In genomic region chr1:233652536-233652935, GRCh38 we compare ENCODE assay signal across 22 cellular contexts. TPM values are rescaled to one million over a fixed set of nuclear protein-coding genes. Genes with fewer than 3 reads are reported as not detected.
DNase-seq lines count a peak whose midpoint lies in the region; ATAC-seq, FAIRE-seq and TF ChIP-seq lines count a peak whose summit lies in the region.
"Had no signal": no experiment of that assay in that cellular context is flagged by ENCODE, and none has a peak within 500 bp of the region (broad histone marks: within the 10 kb centered on the region; RNA-seq: fewer than 3 reads in every experiment).

No MANE protein-coding gene starts in this region.

- H3K27ac ChIP-seq in A549 (no peak overlapping the region), K562 (ENCODE audit: extremely low read depth, low read depth, low read length) (no peak overlapping the region), dorsolateral prefrontal cortex (peak overlapping the region in 39 of 59 donors; percentile 0 to 91 (median 41)), mesendoderm (ENCODE audit: low read depth, low read length) (no peak overlapping the region), heart right ventricle (no peak overlapping the region), esophagus squamous epithelium (no peak overlapping the region)
- H3K27ac ChIP-seq: 22Rv1, GM23248 had no signal

- no peak overlapping the region for H2BK5ac ChIP-seq in mesendoderm (ENCODE audit: low read length)

- WGBS in A549 (ENCODE audit: missing lambda C conversion rate), result 96% methylated on average over 2 of the region's 2 CpGs
- WGBS in K562 (ENCODE audit: insufficient coverage, low coverage, missing lambda C conversion rate), result 43% methylated on average over 2 of the region's 2 CpGs
- WGBS in mesendoderm (ENCODE audit: extremely low coverage, insufficient coverage, low lambda C conversion rate), result no CpG with 5 or more reads among the region's 2 CpGs
- WGBS in heart right ventricle, 2 donors, result 83 to 93% methylated on average over 2 of the region's 2 CpGs
- 85 to 87% methylated on average over 2 of the region's 2 CpGs for WGBS in esophagus squamous epithelium, 2 donors

- FAIRE-seq in A549 (lab: Jason Lieb, UNC) (no peak), K562 (lab: Jason Lieb, UNC) (no peak)
- FAIRE-seq: A204.1, G401.6, GM12892 had no signal

- intact Hi-C loops in K562 (cut with micrococcal nuclease), result no loop called here
- intact Hi-C loops in dorsolateral prefrontal cortex (cut with DNase I), result no loop called here
- intact Hi-C loops in heart right ventricle (cut with DNase I), result no loop called here
- intact Hi-C loops in esophagus squamous epithelium (cut with DNase I), result no loop called here

- CTCF ChIA-PET in A549 (lab: Yijun Ruan, JAX), result interaction anchor here (1.6 to 1.7 kb wide), 3 partner anchors 9 to 212 kb away, joined by 4 to 5 read pairs (median 4); no protein-coding TSS in a partner anchor
- CTCF ChIA-PET in K562 (lab: Yijun Ruan, JAX; ENCODE audit: low intra/inter-chr PET ratio), result no interaction called here

- TF ChIP-seq POLR2A in A549 (IDR thresholded peaks at IDR 0.05; ENCODE audit: low read length), result no peak
- no peak for TF ChIP-seq POLR2A in K562 (conservative IDR thresholded peaks at IDR 0.05)
- no peak for TF ChIP-seq POLR2A in esophagus squamous epithelium (IDR thresholded peaks at IDR 0.05)

- no peak overlapping the region for H2BK15ac ChIP-seq in mesendoderm (replicated peaks; ENCODE audit: low read depth)

- H4K5ac ChIP-seq in mesendoderm (ENCODE audit: low read length), result no peak overlapping the region

- H3K18ac ChIP-seq in mesendoderm (ENCODE audit: low read length), result no peak overlapping the region

- no peak overlapping the region for H2AK5ac ChIP-seq in mesendoderm (ENCODE audit: low read length)

- no peak overlapping the region for H3K23ac ChIP-seq in mesendoderm (ENCODE audit: low read length)

- H3K36me3 ChIP-seq in K562 (ENCODE audit: control insufficient read depth, insufficient read depth, low read length), result no peaks in the 10 kb centered on the region
- H3K36me3 ChIP-seq in mesendoderm (ENCODE audit: control insufficient read depth, insufficient read depth, low read length), result no peaks in the 10 kb centered on the region
- no peaks in the 10 kb centered on the region for H3K36me3 ChIP-seq in heart right ventricle
- no peaks in the 10 kb centered on the region for H3K36me3 ChIP-seq in esophagus squamous epithelium

- H3K9me1 ChIP-seq in K562 (ENCODE audit: control insufficient read depth, insufficient read depth, low read length), result no peaks in the 10 kb centered on the region

- no peaks in the 10 kb centered on the region for H3K27me3 ChIP-seq in K562 (ENCODE audit: control insufficient read depth in 2 of 2, insufficient read depth in 2 of 2, low read length in 2 of 2)
- H3K27me3 ChIP-seq in dorsolateral prefrontal cortex, result no peaks in the 10 kb centered on the region
- no peaks in the 10 kb centered on the region for H3K27me3 ChIP-seq in mesendoderm (ENCODE audit: insufficient read depth, low read length, poor library complexity)
- H3K27me3 ChIP-seq in heart right ventricle, result no peaks in the 10 kb centered on the region
- H3K27me3 ChIP-seq in esophagus squamous epithelium, result no peaks in the 10 kb centered on the region

- H2BK120ac ChIP-seq in mesendoderm (ENCODE audit: low read depth, low read length), result no peak overlapping the region

- H4K8ac ChIP-seq in mesendoderm (ENCODE audit: low read depth, low read length), result no peak overlapping the region

- no peak overlapping the region for H3K56ac ChIP-seq in mesendoderm (ENCODE audit: low read length)

- POLR2A ChIA-PET in A549 (lab: Yijun Ruan, JAX) (no interaction called here), K562 (lab: Yijun Ruan, JAX) (interaction anchor here (0.5 to 3.3 kb wide), 7 partner anchors 10 to 1224 kb away, joined by 3 to 22 read pairs (median 4); no protein-coding TSS in a partner anchor)

- peaks cover 36% of the 10 kb centered on the region for H3K4me1 ChIP-seq in A549
- H3K4me1 ChIP-seq in K562 (replicated peaks in 1 of 2; ENCODE audit: control insufficient read depth in 2 of 2, insufficient read depth in 2 of 2, low read length in 2 of 2), result peaks cover 24 to 48% of the 10 kb centered on the region in 2 experiments
- H3K4me1 ChIP-seq in mesendoderm (ENCODE audit: control insufficient read depth, low read depth, low read length), result peaks cover 22% of the 10 kb centered on the region
- H3K4me1 ChIP-seq in heart right ventricle, result no peaks in the 10 kb centered on the region
- peaks cover under 1 to 17% (median 4%) of the 10 kb centered on the region in 3 donors for H3K4me1 ChIP-seq in esophagus squamous epithelium

- H3K4me3 ChIP-seq in A549 (no peak overlapping the region), K562 (no peak overlapping the region), dorsolateral prefrontal cortex (no peak overlapping the region), mesendoderm (ENCODE audit: low read length) (no peak overlapping the region), heart right ventricle (no peak overlapping the region), esophagus squamous epithelium (no peak overlapping the region)
- H3K4me3 ChIP-seq: GM23248 had no signal

- no peak for TF ChIP-seq CTCF in A549 (IDR thresholded peaks at IDR 0.05)
- no peak for TF ChIP-seq CTCF in K562 (IDR thresholded peaks at IDR 0.05 in 2 of 3, conservative IDR thresholded peaks at IDR 0.05 in 1 of 3; ENCODE audit: insufficient read depth in 2 of 3, low read depth in 1 of 3, low read length in 3 of 3)
- no peak for TF ChIP-seq CTCF in dorsolateral prefrontal cortex (IDR thresholded peaks at IDR 0.05 in 54 of 56, conservative IDR thresholded peaks at IDR 0.05 in 2 of 56; ENCODE audit: low read depth in 1 of 56, partially characterized antibody in 56 of 56)
- no peak for TF ChIP-seq CTCF in heart right ventricle (IDR thresholded peaks at IDR 0.05)
- TF ChIP-seq CTCF in esophagus squamous epithelium (IDR thresholded peaks at IDR 0.05), result no peak

- H4K20me1 ChIP-seq in K562 (replicated peaks; ENCODE audit: control insufficient read depth, insufficient read depth, low read length), result no peaks in the 10 kb centered on the region

- in situ Hi-C loops in K562 (cut with MboI) (no loop called here), KBM-7 (cut with MboI; ENCODE audit: low pct_unique_long_range_greater_than_20kb, low sequenced_read_pairs) (no loop called here)

- H3K4me2 ChIP-seq in A549 (no peak overlapping the region), K562 (ENCODE audit: insufficient read depth, low read length) (no peak overlapping the region), mesendoderm (ENCODE audit: low read length) (no peak overlapping the region)

- BruUV-seq in K562 (replicated peaks; lab: Mats Ljungman, UMichigan), result no TSS peak

- H3K9ac ChIP-seq in K562 (ENCODE audit: insufficient read depth in 1 of 2, low read depth in 2 of 2, low read length in 2 of 2), result no peak overlapping the region; a peak in 1 of 4 replicates
- no peak overlapping the region for H3K9ac ChIP-seq in mesendoderm (ENCODE audit: low read length)
- H3K9ac ChIP-seq: GM23248 had no signal

- no peak overlapping the region for H3K4ac ChIP-seq in mesendoderm (ENCODE audit: low read depth, low read length)

- H3K9me3 ChIP-seq in A549 (no peaks in the 10 kb centered on the region), K562 (replicated peaks; ENCODE audit: control insufficient read depth, insufficient read depth, low read depth, low read length) (no peaks in the 10 kb centered on the region), heart right ventricle (peaks cover 0 to 7% (median 0%) of the 10 kb centered on the region in 11 donors), esophagus squamous epithelium (peaks cover 0 to 10% (median 0%) of the 10 kb centered on the region in 3 donors)

- ATAC-seq in A549, result no peak
- ATAC-seq in K562, result no peak
- no peak for ATAC-seq in heart right ventricle
- ATAC-seq: HCT116 had no signal

- no peak for DNase-seq in A549 (ENCODE audit: low read depth in 1 of 2, low spot score in 1 of 2)
- DNase-seq in K562 (ENCODE audit: extremely low read depth in 1 of 4, low spot score in 3 of 4), result no peak
- no peak for DNase-seq in dorsolateral prefrontal cortex
- peak; percentile 52 for DNase-seq in mesendoderm
- no peak for DNase-seq in heart right ventricle
- no peak for DNase-seq in Ammon's horn (ENCODE audit: low spot score)
- no peak for DNase-seq in KBM-7
- DNase-seq in esophagus squamous epithelium (lab: John Stamatoyannopoulos, UW), result no peak
- DNase-seq: ACHN; AML-193; C1 segment of cervical spinal cord; CD4-positive, alpha-beta memory T cell; COR-L47; DMS153; DND-41; GM23248; H9 had no signal

- TF ChIP-seq RAD21 in A549 (conservative IDR thresholded peaks at IDR 0.05 in 1 of 2, IDR thresholded peaks at IDR 0.05 in 1 of 2), result no peak
- TF ChIP-seq RAD21 in K562 (CRISPR knock-in tag; conservative IDR thresholded peaks at IDR 0.05 in 1 of 2, IDR thresholded peaks at IDR 0.05 in 1 of 2), result no peak

- H2AFZ ChIP-seq in K562 (ENCODE audit: low read depth, low read length), result no peak overlapping the region
- H2AFZ ChIP-seq: GM23248 had no signal

- TF ChIP-seq EP300 in A549 (IDR thresholded peaks at IDR 0.05), result no peak
- no peak for TF ChIP-seq EP300 in K562 (IDR thresholded peaks at IDR 0.05; ENCODE audit: low read length)

- H3K79me2 ChIP-seq in K562 (ENCODE audit: control insufficient read depth, insufficient read depth, low read length), result peaks cover 20% of the 10 kb centered on the region; the same call in 2 of the 3 replicates
- H3K79me2 ChIP-seq in mesendoderm (ENCODE audit: control insufficient read depth, insufficient read depth, low read length), result no peaks in the 10 kb centered on the region

- no peaks in the 10 kb centered on the region for H3K79me1 ChIP-seq in mesendoderm (ENCODE audit: low read length)

RNA-seq across cellular contexts. Expression of gene KCNK1, which starts 38.6 kb away (rescaled TPM):
- 11.8 and 14.7 TPM in 2 replicates for polyA plus RNA-seq in A549 (2011; rRNA removed)
- polyA plus RNA-seq in A549 (2012; cell fraction: cytosol; rRNA removed), result 7.5 and 10.0 TPM in 2 replicates
- polyA plus RNA-seq in A549 (2012; cell fraction: nucleus; rRNA removed), result 7.4 and 11.2 TPM in 2 replicates
- 6.2 to 8.4 TPM (median 6.3 TPM) in 3 replicates for polyA plus RNA-seq in A549 (2017; fragmentation: RNase III; extraction: RNeasy Plus Mini Kit Qiagen cat#74134 plus additional on column Dnase treatment)
- polyA minus RNA-seq in A549 (2011; rRNA and poly(A)+ RNA removed), result 8.4 and 13.9 TPM in 2 replicates
- 25.8 and 31.2 TPM in 2 replicates for total RNA-seq in K562 (2011; cell fraction: chromatin; rRNA removed; ENCODE audit: low replicate concordance)
- total RNA-seq in K562 (2011; cell fraction: nucleolus; rRNA removed), result 36.3 and 38.5 TPM in 2 replicates
- 34.2 and 46.4 TPM in 2 replicates for total RNA-seq in K562 (2011; cell fraction: nucleoplasm; rRNA removed)
- total RNA-seq in K562 (2014; rRNA removed), result 6.0 and 6.7 TPM in 2 replicates
- total RNA-seq in K562 (2014; rRNA removed; fragmentation: Illumina TruSeq; extraction: Trizol), result 6.0 and 7.0 TPM in 2 replicates
- total RNA-seq in K562 (2015; rRNA removed; fragmentation: Illumina TruSeq; extraction: Trizol), result 4.1 and 4.7 TPM in 2 replicates
- 9.4 and 9.8 TPM in 2 replicates for total RNA-seq in K562 (2021)
- 19.9 and 22.7 TPM in 2 replicates for polyA plus RNA-seq in K562 (2011; rRNA removed)
- polyA plus RNA-seq in K562 (2011; cell fraction: cytosol; rRNA removed), result 20.0 and 35.2 TPM in 2 replicates
- polyA plus RNA-seq in K562 (2011; cell fraction: nucleus; rRNA removed), result 16.3 and 25.6 TPM in 2 replicates
- polyA plus RNA-seq in K562 (2012), result 6.0 and 6.4 TPM in 2 replicates
- polyA plus RNA-seq in K562 (2014; fragmentation: Illumina TruSeq; extraction: Trizol), result 7.4 and 9.3 TPM in 2 replicates
- polyA plus RNA-seq in K562 (2014; fragmentation: Nextera tagmentation; extraction: Ambion mirVana), result 1 to 10 TPM; 3.1 to 3.5 TPM
- polyA plus RNA-seq in K562 (2014; rRNA removed), result 8.0 and 9.8 TPM in 2 replicates
- polyA minus RNA-seq in K562 (2011; rRNA and poly(A)+ RNA removed), result 19.6 and 25.5 TPM in 2 replicates
- 20.0 and 23.3 TPM in 2 replicates for polyA minus RNA-seq in K562 (2011; cell fraction: cytosol; rRNA and poly(A)+ RNA removed)
- 16.6 and 19.1 TPM in 2 replicates for polyA minus RNA-seq in K562 (2011; cell fraction: nucleus; rRNA and poly(A)+ RNA removed)
- total RNA-seq in dorsolateral prefrontal cortex, result 100 to 1,000 TPM in 12 of 120 experiments, 10 to 100 TPM in 108; 32.0 to 140 (median 72.4) TPM
- polyA plus RNA-seq in mesendoderm (2013, experiment 1 of 2), result 7.5 TPM
- polyA plus RNA-seq in mesendoderm (2013, experiment 2 of 2), result 8.0 TPM
- 10 to 100 TPM in 7 of 10 donors, 1 to 10 TPM in 3; 5.0 to 29.5 (median 15.2) TPM for total RNA-seq in heart right ventricle
- polyA plus RNA-seq in heart right ventricle, result 1 to 10 TPM; 2.5 to 9.7 TPM
- total RNA-seq in esophagus squamous epithelium, result 10 to 100 TPM; 11.2 to 25.7 (median 16.7) TPM
- total RNA-seq: CD4-positive, alpha-beta memory T cell had no signal
- polyA plus RNA-seq: CD4-positive, alpha-beta memory T cell had no signal

Comparison
In these comparisons a context has a peak if more than half of its experiments do, and no peak if none do; other contexts are left out.
1. H3K27ac ChIP-seq: peak in dorsolateral prefrontal cortex (39 of 59); none in A549 (0 of 2), K562 (single experiment), mesendoderm (single experiment), heart right ventricle (0 of 10) and esophagus squamous epithelium (0 of 4).
2. Of the 35 proteins assayed by ChIP-seq in both K562 and A549: peak only in K562: none; only in A549: MAFK; in both: none; in neither: 34.